ENCODE assay signal across 12 cellular contexts in the genomic region with DNA sequence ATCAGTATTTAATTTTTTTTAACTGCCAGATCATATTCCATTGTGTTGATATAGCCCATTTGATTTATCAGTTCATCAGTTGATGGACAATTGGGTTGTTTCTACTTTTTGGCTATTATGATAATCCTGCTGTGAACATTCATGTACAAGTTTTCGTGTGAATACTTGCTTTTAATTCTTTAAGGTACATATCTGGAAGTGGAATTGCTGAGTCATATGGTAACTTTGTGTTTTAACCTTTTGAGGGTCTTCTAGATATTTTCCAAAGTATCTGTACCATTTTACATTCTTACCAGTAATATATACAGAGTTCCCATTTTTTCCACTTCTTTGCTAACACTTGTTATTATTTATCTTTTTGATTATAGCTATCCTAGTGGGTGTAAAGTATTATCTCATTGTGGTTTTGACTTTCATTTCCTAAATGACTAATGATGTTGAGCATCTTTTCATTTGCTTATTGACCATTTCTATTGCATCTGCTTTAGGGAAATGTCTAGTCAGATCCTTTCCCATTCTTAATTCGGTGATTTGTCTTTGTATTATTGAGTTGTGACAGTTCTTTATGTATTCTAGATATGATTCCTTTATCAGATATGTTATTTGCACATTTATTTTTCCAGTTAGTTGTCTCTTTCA.
DNase-seq lines count a peak whose midpoint lies in the region; ATAC-seq and TF ChIP-seq lines count a peak whose summit lies in the region.
"Had no signal": no experiment of that assay in that cellular context is flagged by ENCODE, and none has a peak within 500 bp of the region (broad histone marks: within the 10 kb centered on the region; RNA-seq: fewer than 3 reads in every experiment).

No MANE protein-coding gene starts in this region.

- DNase-seq in activated CD8-positive, alpha-beta T cell treated with anti-CD3 and anti-CD28 coated beads for 36 hours = no peak
- DNase-seq in activated CD8-positive, alpha-beta T cell treated with anti-CD3 and anti-CD28 coated beads, Interleukin-2, amount 10 ng/mL, durations not matched to agents 7 days and 5 days = no peak
- DNase-seq in stimulated activated naive B cell treated with anti-CD40 and anti-IgM and Interleukin-4, amounts not matched to agents 10 μg/mL and 1 μg/mL and 100 μg/mL, for 72 hours = no peak
- DNase-seq in RKO (ENCODE audit: low spot score) (no peak), neuronal stem cell (ENCODE audit: low spot score) (no peak), Right ventricle myocardium superior (no peak)
- DNase-seq: dorsolateral prefrontal cortex; naive thymus-derived CD8-positive, alpha-beta T cell; Peyer's patch; tibial artery had no signal

- no peaks in the 10 kb centered on the region for H3K9me3 ChIP-seq in neuronal stem cell (replicated peaks in 1 of 2; ENCODE audit: control insufficient read depth in 2 of 2, insufficient read depth in 1 of 2, low read depth in 1 of 2, low read length in 2 of 2)
- H3K9me3 ChIP-seq: Peyer's patch, tibial artery had no signal

- no peak overlapping the region for H3K27ac ChIP-seq in neuronal stem cell (replicated peaks; ENCODE audit: low read length)
- H3K27ac ChIP-seq: dorsolateral prefrontal cortex, Peyer's patch, tibial artery had no signal

- H4K91ac ChIP-seq in neuronal stem cell (ENCODE audit: low read depth, low read length, poor library complexity) = no peak overlapping the region

- peak; percentile 65 for ATAC-seq in activated CD8-positive, alpha-beta T cell treated with anti-CD3 and anti-CD28 coated beads for 36 hours
- no peak for ATAC-seq in activated CD8-positive, alpha-beta T cell treated with anti-CD3 and anti-CD28 coated beads, Interleukin-2, amount 10 ng/mL, durations not matched to agents 7 days and 5 days
- ATAC-seq in HG02623 (IDR thresholded peaks at IDR 0.05; ENCODE audit: unreplicated experiment) = peak; percentile 50
- ATAC-seq in HG03565 (IDR thresholded peaks at IDR 0.05; ENCODE audit: unreplicated experiment) = peak; percentile 98
- ATAC-seq in stimulated activated naive B cell treated with anti-CD40 and anti-IgM and Interleukin-4, amounts not matched to agents 10 μg/mL and 1 μg/mL and 100 μg/mL, for 72 hours (replicated peaks) = peak; percentile 52
- ATAC-seq in Right ventricle myocardium superior (ENCODE audit: poor library complexity) = no peak
- ATAC-seq: naive thymus-derived CD8-positive, alpha-beta T cell had no signal

- no CpG with 5 or more reads among the region's 2 CpGs for WGBS in neuronal stem cell (ENCODE audit: extremely low coverage in 2 of 2, insufficient read length in 2 of 2, insufficient replicate concordance in 1 of 2), 2 donors

- no peak overlapping the region for H3K4ac ChIP-seq in neuronal stem cell (ENCODE audit: low read length)

- H3K4me1 Mint-ChIP-seq in activated CD8-positive, alpha-beta T cell treated with anti-CD3 and anti-CD28 coated beads for 36 hours (ENCODE audit: low read depth) = peaks cover 9% of the 10 kb centered on the region
- H3K4me1 Mint-ChIP-seq in activated CD8-positive, alpha-beta T cell treated with anti-CD3 and anti-CD28 coated beads, Interleukin-2, amount 10 ng/mL, durations not matched to agents 7 days and 5 days (ENCODE audit: low read depth) = peaks cover 6% of the 10 kb centered on the region
- peaks cover 4 to 9% of the 10 kb centered on the region in 2 donors for H3K4me1 Mint-ChIP-seq in stimulated activated naive B cell treated with anti-CD40 and anti-IgM and Interleukin-4, amounts not matched to agents 10 μg/mL and 1 μg/mL and 100 μg/mL, for 72 hours

- H3K27ac Mint-ChIP-seq in activated CD8-positive, alpha-beta T cell treated with anti-CD3 and anti-CD28 coated beads for 36 hours = no peak overlapping the region
- H3K27ac Mint-ChIP-seq in activated CD8-positive, alpha-beta T cell treated with anti-CD3 and anti-CD28 coated beads, Interleukin-2, amount 10 ng/mL, durations not matched to agents 7 days and 5 days = no peak overlapping the region
- H3K27ac Mint-ChIP-seq in stimulated activated naive B cell treated with anti-CD40 and anti-IgM and Interleukin-4, amounts not matched to agents 10 μg/mL and 1 μg/mL and 100 μg/mL, for 72 hours = no peak overlapping the region

- no peak overlapping the region for H3K4me3 ChIP-seq in neuronal stem cell (ENCODE audit: low read length in 2 of 2)
- H3K4me3 ChIP-seq: dorsolateral prefrontal cortex, Peyer's patch, tibial artery had no signal

- CTCF ChIA-PET in activated CD8-positive, alpha-beta T cell treated with anti-CD3 and anti-CD28 coated beads for 36 hours (lab: Charles Lee) = no interaction called here
- CTCF ChIA-PET in activated CD8-positive, alpha-beta T cell treated with anti-CD3 and anti-CD28 coated beads, Interleukin-2, amount 10 ng/mL, durations not matched to agents 7 days and 5 days (lab: Charles Lee) = no interaction called here

- no peak overlapping the region for H2BK120ac ChIP-seq in neuronal stem cell (ENCODE audit: low read depth, low read length)

- peaks cover 25% of the 10 kb centered on the region for H3K36me3 Mint-ChIP-seq in activated CD8-positive, alpha-beta T cell treated with anti-CD3 and anti-CD28 coated beads for 36 hours (ENCODE audit: low read depth)
- peaks cover 14% of the 10 kb centered on the region for H3K36me3 Mint-ChIP-seq in activated CD8-positive, alpha-beta T cell treated with anti-CD3 and anti-CD28 coated beads, Interleukin-2, amount 10 ng/mL, durations not matched to agents 7 days and 5 days (ENCODE audit: low read depth)
- peaks cover 13 to 29% of the 10 kb centered on the region in 2 donors for H3K36me3 Mint-ChIP-seq in stimulated activated naive B cell treated with anti-CD40 and anti-IgM and Interleukin-4, amounts not matched to agents 10 μg/mL and 1 μg/mL and 100 μg/mL, for 72 hours

- no peak overlapping the region for H2BK15ac ChIP-seq in neuronal stem cell (ENCODE audit: low read length)

- no peak overlapping the region for H3K4me3 Mint-ChIP-seq in activated CD8-positive, alpha-beta T cell treated with anti-CD3 and anti-CD28 coated beads for 36 hours
- H3K4me3 Mint-ChIP-seq in activated CD8-positive, alpha-beta T cell treated with anti-CD3 and anti-CD28 coated beads, Interleukin-2, amount 10 ng/mL, durations not matched to agents 7 days and 5 days = no peak overlapping the region
- H3K4me3 Mint-ChIP-seq in stimulated activated naive B cell treated with anti-CD40 and anti-IgM and Interleukin-4, amounts not matched to agents 10 μg/mL and 1 μg/mL and 100 μg/mL, for 72 hours = no peak overlapping the region
- H3K4me3 Mint-ChIP-seq: naive thymus-derived CD8-positive, alpha-beta T cell had no signal

- no peaks in the 10 kb centered on the region for H3K27me3 Mint-ChIP-seq in activated CD8-positive, alpha-beta T cell treated with anti-CD3 and anti-CD28 coated beads for 36 hours
- no peaks in the 10 kb centered on the region for H3K27me3 Mint-ChIP-seq in activated CD8-positive, alpha-beta T cell treated with anti-CD3 and anti-CD28 coated beads, Interleukin-2, amount 10 ng/mL, durations not matched to agents 7 days and 5 days (ENCODE audit: low read depth)
- no peaks in the 10 kb centered on the region for H3K27me3 Mint-ChIP-seq in stimulated activated naive B cell treated with anti-CD40 and anti-IgM and Interleukin-4, amounts not matched to agents 10 μg/mL and 1 μg/mL and 100 μg/mL, for 72 hours
- H3K27me3 Mint-ChIP-seq: naive thymus-derived CD8-positive, alpha-beta T cell had no signal

- H3K4me2 ChIP-seq in neuronal stem cell (ENCODE audit: insufficient read depth, low read length, poor library complexity, severe bottlenecking) = no peak overlapping the region

- intact Hi-C loops in activated CD8-positive, alpha-beta T cell treated with anti-CD3 and anti-CD28 coated beads for 36 hours (cut with micrococcal nuclease) = no loop called here
- intact Hi-C loops in Right ventricle myocardium superior (cut with DNase I) = no loop called here

- POLR2A ChIA-PET in activated CD8-positive, alpha-beta T cell treated with anti-CD3 and anti-CD28 coated beads for 36 hours (lab: Charles Lee) = no interaction called here
- POLR2A ChIA-PET in activated CD8-positive, alpha-beta T cell treated with anti-CD3 and anti-CD28 coated beads, Interleukin-2, amount 10 ng/mL, durations not matched to agents 7 days and 5 days (lab: Charles Lee) = no interaction called here

- TF ChIP-seq CTCF in activated CD8-positive, alpha-beta T cell treated with anti-CD3 and anti-CD28 coated beads for 36 hours (IDR thresholded peaks at IDR 0.05) = no peak

- H3K23ac ChIP-seq in neuronal stem cell (ENCODE audit: low read depth, low read length, poor library complexity) = no peak overlapping the region

- no peak overlapping the region for H3K14ac ChIP-seq in neuronal stem cell (ENCODE audit: low read length)

- H3K9me3 Mint-ChIP-seq in activated CD8-positive, alpha-beta T cell treated with anti-CD3 and anti-CD28 coated beads for 36 hours = peaks cover 6% of the 10 kb centered on the region
- peaks cover under 1% of the 10 kb centered on the region for H3K9me3 Mint-ChIP-seq in activated CD8-positive, alpha-beta T cell treated with anti-CD3 and anti-CD28 coated beads, Interleukin-2, amount 10 ng/mL, durations not matched to agents 7 days and 5 days (ENCODE audit: insufficient read depth)
- peaks cover 0 to 4% of the 10 kb centered on the region in 2 donors for H3K9me3 Mint-ChIP-seq in stimulated activated naive B cell treated with anti-CD40 and anti-IgM and Interleukin-4, amounts not matched to agents 10 μg/mL and 1 μg/mL and 100 μg/mL, for 72 hours

- no peaks in the 10 kb centered on the region for H3K4me1 ChIP-seq in neuronal stem cell (ENCODE audit: control insufficient read depth in 2 of 2, insufficient read depth in 1 of 2, low read depth in 1 of 2, low read length in 2 of 2)
- H3K4me1 ChIP-seq: Peyer's patch, tibial artery had no signal

- H3K27me3 ChIP-seq in neuronal stem cell (ENCODE audit: control insufficient read depth in 3 of 3, insufficient read depth in 3 of 3, low read depth in 1 of 3, low read length in 3 of 3) = no peaks in the 10 kb centered on the region
- H3K27me3 ChIP-seq: dorsolateral prefrontal cortex, Peyer's patch, tibial artery had no signal

- peaks cover 0 to 4% of the 10 kb centered on the region in 2 donors for H3K36me3 ChIP-seq in neuronal stem cell (replicated peaks in 1 of 2; ENCODE audit: control insufficient read depth in 2 of 2, insufficient read depth in 2 of 2, low read length in 2 of 2)
- H3K36me3 ChIP-seq: Peyer's patch, tibial artery had no signal

- H2AK5ac ChIP-seq in neuronal stem cell (ENCODE audit: low read depth, low read length) = no peak overlapping the region

- no peak overlapping the region for H2BK5ac ChIP-seq in neuronal stem cell (ENCODE audit: low read length)

- no peaks in the 10 kb centered on the region for H3K79me1 ChIP-seq in neuronal stem cell (ENCODE audit: low read depth, low read length)

- H3K18ac ChIP-seq in neuronal stem cell (ENCODE audit: low read length) = no peak overlapping the region

- H4K8ac ChIP-seq in neuronal stem cell (ENCODE audit: low read depth, low read length) = no peak overlapping the region

- no peak overlapping the region for H2BK12ac ChIP-seq in neuronal stem cell (ENCODE audit: low read length)

- H3K9ac ChIP-seq in neuronal stem cell (ENCODE audit: low read depth, low read length, poor library complexity) = no peak overlapping the region

- no peak overlapping the region for H2AFZ ChIP-seq in neuronal stem cell (ENCODE audit: low read length)

Comparison
In these comparisons a context has a peak if more than half of its experiments do, and no peak if none do; other contexts are left out.
1. ATAC-seq: peak in activated CD8-positive, alpha-beta T cell treated with anti-CD3 and anti-CD28 coated beads for 36 hours (single experiment), HG02623 (single experiment), HG03565 (single experiment) and stimulated activated naive B cell treated with anti-CD40 and anti-IgM and Interleukin-4, amounts not matched to agents 10 μg/mL and 1 μg/mL and 100 μg/mL, for 72 hours (2 of 2); none in activated CD8-positive, alpha-beta T cell treated with anti-CD3 and anti-CD28 coated beads, Interleukin-2, amount 10 ng/mL, durations not matched to agents 7 days and 5 days (single experiment) and Right ventricle myocardium superior (single experiment).